14 cellular contexts compared by ENCODE assay signal in the genomic region with DNA sequence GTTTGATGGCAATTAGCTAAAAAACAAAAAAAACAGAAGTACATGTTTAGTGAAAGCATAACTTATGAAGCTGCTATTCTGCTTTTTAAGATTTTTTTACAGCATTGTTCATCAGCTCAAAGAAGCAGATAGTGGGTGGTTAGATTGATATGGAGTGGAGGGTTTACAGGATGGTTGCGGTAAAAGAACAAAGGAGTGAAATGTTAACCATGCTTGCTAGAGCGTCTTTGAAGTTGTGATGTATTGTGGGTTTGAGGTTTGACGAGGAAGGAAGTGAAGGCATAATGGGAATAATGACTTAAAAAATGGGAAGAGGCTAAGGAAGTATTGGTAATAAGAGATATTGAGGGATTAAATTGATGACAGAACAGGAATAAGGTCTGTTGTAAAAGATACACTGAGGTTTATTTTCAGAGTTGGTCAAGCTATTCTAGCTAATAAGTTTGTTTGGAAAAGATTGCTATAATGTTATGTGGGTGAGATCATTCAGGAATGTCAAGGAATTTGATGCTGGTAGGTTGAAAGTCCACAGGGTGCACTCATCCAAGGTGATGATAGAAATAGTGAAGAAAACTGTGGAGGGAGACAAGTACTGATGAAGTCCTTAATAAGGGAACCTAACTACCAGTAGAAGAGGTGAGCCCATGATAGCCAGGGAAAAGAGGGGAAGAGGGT. TPM values are rescaled to one million over a fixed set of nuclear protein-coding genes. Genes with fewer than 3 reads are reported as not detected.
A peak's percentile ranks its signal among the peaks of the same experiment; 100 is the strongest.
DNase-seq lines count a peak whose midpoint lies in the region; ATAC-seq, FAIRE-seq and TF ChIP-seq lines count a peak whose summit lies in the region.
"Had no signal": no experiment of that assay in that cellular context is flagged by ENCODE, and none has a peak within 500 bp of the region (broad histone marks: within the 10 kb centered on the region; RNA-seq: fewer than 3 reads in every experiment).

No MANE protein-coding gene starts in this region.

- H3K27me3 ChIP-seq in tibial artery, result no peaks in the 10 kb centered on the region
- no peaks in the 10 kb centered on the region for H3K27me3 ChIP-seq in effector memory CD4-positive, alpha-beta T cell (replicated peaks; ENCODE audit: control insufficient read depth, insufficient read depth, low read length, poor library complexity, severe bottlenecking)
- H3K27me3 ChIP-seq: sigmoid colon had no signal

- peaks cover 13% of the 10 kb centered on the region for H3K27me3 Mint-ChIP-seq in activated naive CD8-positive, alpha-beta T cell treated with anti-CD3 and anti-CD28 coated beads, Interleukin-2, amount 10 ng/mL, durations not matched to agents 7 days and 5 days

- no peak for ATAC-seq in activated naive CD8-positive, alpha-beta T cell treated with anti-CD3 and anti-CD28 coated beads, Interleukin-2, amount 10 ng/mL, durations not matched to agents 7 days and 5 days (ENCODE audit: low read depth)

- peak overlapping the region; percentile 24 for H3K4me3 Mint-ChIP-seq in activated naive CD8-positive, alpha-beta T cell treated with anti-CD3 and anti-CD28 coated beads, Interleukin-2, amount 10 ng/mL, durations not matched to agents 7 days and 5 days

- H3K9me3 Mint-ChIP-seq in activated naive CD8-positive, alpha-beta T cell treated with anti-CD3 and anti-CD28 coated beads, Interleukin-2, amount 10 ng/mL, durations not matched to agents 7 days and 5 days, result peaks cover 4% of the 10 kb centered on the region

- POLR2A ChIA-PET in activated naive CD8-positive, alpha-beta T cell treated with anti-CD3 and anti-CD28 coated beads, Interleukin-2, amount 10 ng/mL, durations not matched to agents 7 days and 5 days (lab: Charles Lee), result interaction anchor here (0.9 kb wide), 1 partner anchor 15 kb away, joined by 3 read pairs; no protein-coding TSS in a partner anchor

- peak; percentile 55 for FAIRE-seq in GM18507 (lab: Jason Lieb, UNC)
- FAIRE-seq: bronchial epithelial cell had no signal

- H3K27ac Mint-ChIP-seq in activated naive CD8-positive, alpha-beta T cell treated with anti-CD3 and anti-CD28 coated beads, Interleukin-2, amount 10 ng/mL, durations not matched to agents 7 days and 5 days, result no peak overlapping the region

- H3K27ac ChIP-seq in tibial artery, result no peak overlapping the region
- no peak overlapping the region for H3K27ac ChIP-seq in effector memory CD4-positive, alpha-beta T cell (ENCODE audit: insufficient read depth, low read length, poor library complexity, severe bottlenecking)
- H3K27ac ChIP-seq: lower lobe of right lung, sigmoid colon, SK-N-MC had no signal

- intact Hi-C loops in tibial artery (cut with DNase I; ENCODE audit: low total_unique reads), result loop anchor here (10.0 kb wide), 1 partner anchor 69 kb away; no protein-coding TSS in a partner anchor

- H3K36me3 ChIP-seq in tibial artery, result no peaks in the 10 kb centered on the region
- no peaks in the 10 kb centered on the region for H3K36me3 ChIP-seq in effector memory CD4-positive, alpha-beta T cell (ENCODE audit: control insufficient read depth, insufficient read depth, low read length)
- H3K36me3 ChIP-seq: lower lobe of right lung, sigmoid colon had no signal

- H3K36me3 Mint-ChIP-seq in activated naive CD8-positive, alpha-beta T cell treated with anti-CD3 and anti-CD28 coated beads, Interleukin-2, amount 10 ng/mL, durations not matched to agents 7 days and 5 days, result peaks cover 11% of the 10 kb centered on the region

- H3K9me3 ChIP-seq in tibial artery, result no peaks in the 10 kb centered on the region
- H3K9me3 ChIP-seq in effector memory CD4-positive, alpha-beta T cell (ENCODE audit: control insufficient read depth, low read length), result no peaks in the 10 kb centered on the region
- H3K9me3 ChIP-seq: lower lobe of right lung, sigmoid colon had no signal

- H3K4me1 ChIP-seq in tibial artery, result peaks cover 0 to 72% (median 33%) of the 10 kb centered on the region in 4 donors
- H3K4me1 ChIP-seq in effector memory CD4-positive, alpha-beta T cell (ENCODE audit: control insufficient read depth, insufficient read depth, low read length, poor library complexity, severe bottlenecking), result no peaks in the 10 kb centered on the region

- no peak for TF ChIP-seq CTCF in tibial artery (IDR thresholded peaks at IDR 0.05)

- in situ Hi-C loops in ACHN (cut with HindIII; ENCODE audit: low pct_ligation_motif_present, low pct_unique_long_range_greater_than_20kb, low sequenced_read_pairs), result no loop called here

- DNase-seq in ACHN (peak; percentile 85), GM18507 (ENCODE audit: extremely low spot score, insufficient read length, low read depth) (no peak), left kidney (ENCODE audit: low read depth, low spot score) (peak; percentile 14), NCI-H1048 (lab: John Stamatoyannopoulos, UW) (no peak), NCI-H1092 treated with DMSO at 0.1 percent for 48 hours (lab: John Stamatoyannopoulos, UW) (no peak), tibial artery (no peak)
- DNase-seq in activated naive CD8-positive, alpha-beta T cell treated with anti-CD3 and anti-CD28 coated beads, Interleukin-2, amount 10 ng/mL, durations not matched to agents 7 days and 5 days, result no peak
- no peak for DNase-seq in effector memory CD4-positive, alpha-beta T cell
- DNase-seq: C1 segment of cervical spinal cord, lower lobe of right lung, NCI-H510A treated with DMSO at 0.1 percent for 48 hours, sigmoid colon had no signal

- H3K4me1 Mint-ChIP-seq in activated naive CD8-positive, alpha-beta T cell treated with anti-CD3 and anti-CD28 coated beads, Interleukin-2, amount 10 ng/mL, durations not matched to agents 7 days and 5 days, result peaks cover 17% of the 10 kb centered on the region

- no peak overlapping the region for H3K4me3 ChIP-seq in tibial artery
- no peak overlapping the region for H3K4me3 ChIP-seq in effector memory CD4-positive, alpha-beta T cell (ENCODE audit: insufficient read depth, low read depth, low read length, poor library complexity, severe bottlenecking)
- H3K4me3 ChIP-seq: lower lobe of right lung, sigmoid colon, SK-N-MC had no signal

RNA-seq across cellular contexts. Expression of gene SPOPL, which starts 14.6 kb away (rescaled TPM):
- total RNA-seq in activated naive CD8-positive, alpha-beta T cell treated with anti-CD3 and anti-CD28 coated beads, Interleukin-2, amount 10 ng/mL, durations not matched to agents 7 days and 5 days, result 10 to 100 TPM; 17.1 to 17.4 TPM

Comparison
In these comparisons a context has a peak if more than half of its experiments do, and no peak if none do; other contexts are left out.
1. DNase-seq: peak in ACHN (single experiment) and left kidney (single experiment); none in GM18507 (single experiment), activated naive CD8-positive, alpha-beta T cell treated with anti-CD3 and anti-CD28 coated beads, Interleukin-2, amount 10 ng/mL, durations not matched to agents 7 days and 5 days (single experiment), NCI-H1048 (single experiment), NCI-H1092 treated with DMSO at 0.1 percent for 48 hours (single experiment), tibial artery (0 of 2) and effector memory CD4-positive, alpha-beta T cell (0 of 3).